In the genomic region with DNA sequence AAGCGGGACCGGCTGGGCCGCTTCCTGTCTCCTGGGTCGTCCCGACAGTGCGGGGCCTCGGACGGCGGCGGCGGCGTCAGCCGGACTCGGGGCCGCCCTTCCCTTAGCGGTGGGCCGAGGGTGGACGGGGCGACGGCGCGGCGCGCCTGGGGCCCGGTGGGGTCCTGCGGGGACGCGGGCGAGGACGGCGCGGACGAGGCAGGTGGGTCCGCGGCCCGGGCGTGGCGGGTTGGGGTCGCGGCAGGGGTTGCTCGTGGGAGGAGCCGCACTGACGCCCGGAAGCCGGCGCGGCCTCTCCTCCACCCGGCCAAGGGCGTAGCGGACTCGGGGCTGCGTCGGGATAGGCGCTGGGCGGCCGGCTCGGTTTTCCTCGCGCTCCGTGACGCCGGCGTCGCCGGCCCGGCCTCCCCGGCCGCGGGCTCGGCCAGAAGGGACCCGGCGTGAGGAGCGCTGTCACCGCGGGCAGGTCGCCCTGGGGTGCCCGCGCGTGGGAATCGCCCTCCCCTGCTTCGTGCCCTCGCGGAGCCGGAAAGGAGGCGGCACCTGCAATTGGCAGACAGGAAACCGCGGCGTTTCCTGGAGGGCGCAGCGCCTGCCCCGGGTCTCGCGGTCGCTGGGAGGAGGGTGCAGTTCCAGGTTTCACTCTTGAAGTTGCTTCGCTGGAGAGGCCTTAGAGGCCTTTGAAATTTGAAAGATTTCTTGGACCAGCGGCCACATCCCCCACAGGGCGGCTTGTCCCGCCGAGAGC, we compare ENCODE assay signal across 8 cellular contexts. TPM values are rescaled to one million over a fixed set of nuclear protein-coding genes. Genes with fewer than 3 reads are reported as not detected.
DNase-seq lines count a peak whose midpoint lies in the region; ATAC-seq and TF ChIP-seq lines count a peak whose summit lies in the region.

No MANE protein-coding gene starts in this region.

- H3K4me3 Mint-ChIP-seq in osteocyte (ENCODE audit: unreplicated experiment) = peak overlapping the region; percentile 74

- intact Hi-C loops in upper lobe of right lung (cut with DNase I) = no loop called here

- peaks cover 7% of the 10 kb centered on the region for H3K36me3 Mint-ChIP-seq in osteocyte (ENCODE audit: unreplicated experiment)

- peak overlapping the region; percentile 82 for H3K4me3 ChIP-seq in upper lobe of right lung

- H3K9me3 Mint-ChIP-seq in osteocyte (ENCODE audit: unreplicated experiment) = no peaks in the 10 kb centered on the region

- no peaks in the 10 kb centered on the region for H3K27me3 Mint-ChIP-seq in osteocyte (ENCODE audit: unreplicated experiment)

- no peak for TF ChIP-seq CTCF in osteocyte (IDR thresholded peaks at IDR 0.05)
- no peak for TF ChIP-seq CTCF in upper lobe of right lung (IDR thresholded peaks at IDR 0.05)

- H3K27me3 ChIP-seq in upper lobe of right lung = no peaks in the 10 kb centered on the region

- DNase-seq in NCI-H510A (lab: John Stamatoyannopoulos, UW) (peak; percentile 17), NCI-H510A treated with DMSO at 0.1 percent for 48 hours (lab: John Stamatoyannopoulos, UW) (no peak), RKO (ENCODE audit: low spot score) (peak; percentile 65), foreskin melanocyte (peak; percentile 38), osteocyte (ENCODE audit: extremely low spot score, unreplicated experiment) (no peak), upper lobe of right lung (peak; percentile 90)
- DNase-seq in activated T-helper 9 cell treated with anti-CD3 and anti-CD28 coated beads, Interleukin-2, amount 50 U/mL, for 16 hours (ENCODE audit: low read depth) = peak; percentile 78

- H3K9me3 ChIP-seq in upper lobe of right lung = no peaks in the 10 kb centered on the region

- ATAC-seq in HG02970 (IDR thresholded peaks at IDR 0.05; ENCODE audit: low FRiP score, unreplicated experiment) (peak; percentile 29), upper lobe of right lung (peak; percentile 51)

- H3K4me1 Mint-ChIP-seq in osteocyte (ENCODE audit: unreplicated experiment) = peaks cover 21% of the 10 kb centered on the region

- peak overlapping the region; percentile 67 for H3K27ac Mint-ChIP-seq in osteocyte (ENCODE audit: unreplicated experiment)

- peak overlapping the region; percentile 96 for H3K27ac ChIP-seq in upper lobe of right lung

- H3K4me1 ChIP-seq in upper lobe of right lung = peaks cover 39% of the 10 kb centered on the region

- H3K36me3 ChIP-seq in upper lobe of right lung = peaks cover 40% of the 10 kb centered on the region

RNA-seq across cellular contexts. Expression of a gene that starts 0.5 kb away (rescaled TPM):
- 21.3 and 23.0 TPM in 2 replicates for total RNA-seq in osteocyte
- 35.8 TPM for total RNA-seq in upper lobe of right lung

RNA-seq across cellular contexts. Expression of a gene that starts 1.1 kb away (rescaled TPM):
- total RNA-seq in osteocyte = 22.0 TPM in 2 replicates
- total RNA-seq in upper lobe of right lung = 15.7 TPM

RNA-seq across cellular contexts. Expression of a gene that starts 20.3 kb away (rescaled TPM):
- 9.5 and 12.3 TPM in 2 replicates for total RNA-seq in osteocyte
- total RNA-seq in upper lobe of right lung = 13.3 TPM

RNA-seq across cellular contexts. Expression of a gene that starts 35.3 kb away (rescaled TPM):
- total RNA-seq in osteocyte = 67.2 and 91.5 TPM in 2 replicates
- total RNA-seq in upper lobe of right lung = 81.5 TPM

Comparison
In these comparisons a context has a peak if more than half of its experiments do, and no peak if none do; other contexts are left out.
1. DNase-seq: peak in NCI-H510A (single experiment), RKO (single experiment), activated T-helper 9 cell treated with anti-CD3 and anti-CD28 coated beads, Interleukin-2, amount 50 U/mL, for 16 hours (single experiment), foreskin melanocyte (single experiment) and upper lobe of right lung (single experiment); none in NCI-H510A treated with DMSO at 0.1 percent for 48 hours (single experiment) and osteocyte (single experiment).